ENCODE assay signal across 8 cellular contexts in the genomic region with DNA sequence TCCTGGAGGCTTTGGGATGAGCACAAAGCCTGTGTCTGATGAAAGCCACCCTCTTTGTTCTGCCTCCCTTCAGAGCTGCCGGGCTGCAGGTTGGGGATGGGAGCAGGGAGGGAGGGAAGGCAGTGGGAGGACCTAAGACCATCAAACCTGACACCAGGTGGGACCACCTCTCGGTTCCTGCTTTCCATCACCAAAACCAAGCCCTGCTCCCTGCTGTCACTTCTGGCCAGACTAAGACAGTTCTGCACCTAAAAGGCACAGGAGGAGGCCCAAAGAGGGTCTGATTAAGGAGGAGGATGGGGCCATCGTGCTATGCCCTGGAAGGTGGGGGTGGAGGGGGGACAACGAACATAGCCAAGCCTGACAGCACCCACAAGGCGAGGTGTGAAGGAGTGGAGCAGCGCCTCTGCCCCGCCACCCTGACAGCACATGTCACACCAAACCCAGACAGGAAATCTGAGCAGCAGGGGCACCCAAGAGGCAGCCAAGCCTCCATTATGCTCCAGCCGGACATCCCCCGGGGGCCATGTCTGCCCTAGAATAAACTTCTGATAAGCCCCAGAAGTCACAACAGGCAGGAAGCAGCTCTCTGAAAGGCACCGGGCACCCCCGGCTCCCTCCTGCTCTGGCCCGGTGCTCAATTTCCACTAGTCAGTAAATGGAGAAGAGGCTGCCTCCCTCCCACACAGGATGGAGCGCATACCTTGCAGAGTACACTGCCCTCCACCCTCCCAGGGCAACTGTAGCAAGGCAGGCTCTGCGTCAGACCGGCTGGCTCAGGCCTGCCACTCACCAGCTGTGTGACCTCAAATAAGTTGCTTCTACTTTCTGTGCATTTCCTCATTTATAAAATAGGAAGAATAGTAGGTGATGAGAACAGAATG. TPM values are rescaled to one million over a fixed set of nuclear protein-coding genes. Genes with fewer than 3 reads are reported as not detected.
DNase-seq lines count a peak whose midpoint lies in the region; ATAC-seq and TF ChIP-seq lines count a peak whose summit lies in the region.

No MANE protein-coding gene starts in this region.

- intact Hi-C loops in uterus (cut with DNase I; ENCODE audit: low total_unique reads) = no loop called here

- 2% methylated on average over 15 of the region's 15 CpGs for WGBS in ectodermal cell, 2 experiments

- peaks cover 19% of the 10 kb centered on the region for H3K4me1 ChIP-seq in ectodermal cell (ENCODE audit: control insufficient read depth, insufficient read depth, low read length)
- H3K4me1 ChIP-seq in muscle layer of colon (ENCODE audit: insufficient read depth, low read length) = peaks cover 65% of the 10 kb centered on the region
- H3K4me1 ChIP-seq in uterus = peaks cover 15 to 29% of the 10 kb centered on the region in 2 donors

- H3K9me3 ChIP-seq in ectodermal cell (ENCODE audit: control insufficient read depth, low read length) (no peaks in the 10 kb centered on the region), muscle layer of colon (ENCODE audit: low read length) (no peaks in the 10 kb centered on the region), uterus (no peaks in the 10 kb centered on the region)

- no peak for TF ChIP-seq CTCF in uterus (IDR thresholded peaks at IDR 0.05)

- H3K4me3 ChIP-seq in ectodermal cell (ENCODE audit: insufficient read depth, low read depth, low read length) (peak overlapping the region; percentile 6), muscle layer of colon (ENCODE audit: low read depth in 1 of 2, low read length in 2 of 2) (no peak overlapping the region), uterus (no peak overlapping the region)

- H3K9ac ChIP-seq in muscle layer of colon (ENCODE audit: low read length) = no peak overlapping the region

- no peaks in the 10 kb centered on the region for H3K36me3 ChIP-seq in ectodermal cell (ENCODE audit: control insufficient read depth, insufficient read depth, low read length)
- no peaks in the 10 kb centered on the region for H3K36me3 ChIP-seq in muscle layer of colon (ENCODE audit: insufficient read depth, low read length)
- no peaks in the 10 kb centered on the region for H3K36me3 ChIP-seq in uterus

- H3K27ac ChIP-seq in ectodermal cell (ENCODE audit: insufficient read depth, low read depth, low read length, poor library complexity, severe bottlenecking) (peak overlapping the region; percentile 60), muscle layer of colon (ENCODE audit: low read depth, low read length) (peak overlapping the region; percentile 74), uterus (peak overlapping the region; percentile 53 to 54)

- no peak for TF ChIP-seq POLR2A in uterus (IDR thresholded peaks at IDR 0.05)

- no peaks in the 10 kb centered on the region for H3K27me3 ChIP-seq in ectodermal cell (ENCODE audit: control insufficient read depth, insufficient read depth, low read length, poor library complexity, severe bottlenecking)
- no peaks in the 10 kb centered on the region for H3K27me3 ChIP-seq in muscle layer of colon (ENCODE audit: control insufficient read depth in 1 of 2, insufficient read depth in 2 of 2, low read length in 2 of 2)
- H3K27me3 ChIP-seq in uterus = no peaks in the 10 kb centered on the region

- peak; percentile 67 for ATAC-seq in GM18867 (IDR thresholded peaks at IDR 0.05; ENCODE audit: unreplicated experiment)
- ATAC-seq in HG02885 (IDR thresholded peaks at IDR 0.05; ENCODE audit: poor library complexity, unreplicated experiment) = peak; percentile 61

- DNase-seq in SIG-M5 treated with dmso at 0.1 percent for 504 hours (lab: John Stamatoyannopoulos, UW; ENCODE audit: unreplicated experiment) (peak; percentile 54), uterus (peak; percentile 60 to 67), NCI-H524 treated with DMSO at 0.1 percent for 48 hours (lab: John Stamatoyannopoulos, UW) (no peak)
- DNase-seq in stimulated activated naive CD4-positive, alpha-beta T cell (lab: John Stamatoyannopoulos, UW) = no peak

RNA-seq across cellular contexts. Expression of gene DLG5, which starts 48.9 kb away (rescaled TPM):
- polyA plus RNA-seq in ectodermal cell (2013, experiment 1 of 4) = 42.3 TPM
- polyA plus RNA-seq in ectodermal cell (2013, experiment 2 of 4) = 48.2 TPM
- 36.6 TPM for polyA plus RNA-seq in ectodermal cell (2013, experiment 3 of 4)
- 42.8 TPM for polyA plus RNA-seq in ectodermal cell (2013, experiment 4 of 4)
- 10 to 100 TPM; 27.1 to 72.6 (median 46.5) TPM for total RNA-seq in uterus

Comparison
In these comparisons a context has a peak if more than half of its experiments do, and no peak if none do; other contexts are left out.
1. DNase-seq: peak in SIG-M5 treated with dmso at 0.1 percent for 504 hours (single experiment) and uterus (2 of 2); none in NCI-H524 treated with DMSO at 0.1 percent for 48 hours (single experiment) and stimulated activated naive CD4-positive, alpha-beta T cell (0 of 6).
2. Peak in every context shown above with its lines, with median percentiles within 50 percentile points of each other: H3K27ac ChIP-seq.